ENCODE assay signal across 22 cellular contexts in genomic region chr7:122691569-122692235, GRCh38. TPM values are rescaled to one million over a fixed set of nuclear protein-coding genes. Genes with fewer than 3 reads are reported as not detected.
DNase-seq lines count a peak whose midpoint lies in the region; ATAC-seq, FAIRE-seq and TF ChIP-seq lines count a peak whose summit lies in the region.
"Had no signal": no experiment of that assay in that cellular context is flagged by ENCODE, and none has a peak within 500 bp of the region (broad histone marks: within the 10 kb centered on the region; RNA-seq: fewer than 3 reads in every experiment).

No MANE protein-coding gene starts in this region.

- H3K9ac ChIP-seq in H1 (replicated peaks in 1 of 4; ENCODE audit: extremely low read depth in 1 of 4, low read depth in 3 of 4, low read length in 3 of 4): no peak overlapping the region

- no peak for TF ChIP-seq CTCF in heart right ventricle (IDR thresholded peaks at IDR 0.05)
- no peak for TF ChIP-seq CTCF in H1 (IDR thresholded peaks at IDR 0.05; ENCODE audit: control extremely low read depth in 1 of 3, insufficient read depth in 1 of 3, low read depth in 1 of 3, low read length in 3 of 3)
- no peak for TF ChIP-seq CTCF in mucosa of descending colon (IDR thresholded peaks at IDR 0.05)

- H2BK20ac ChIP-seq in H1 (ENCODE audit: low read length): 0 out of 2 replicates have a peak overlapping the region, but pooled peaks have one; percentile 29

- no peaks in the 10 kb centered on the region for H3K79me1 ChIP-seq in H1 (ENCODE audit: low read depth, low read length)

- POLR2A ChIA-PET in H1 (lab: Charles Lee; ENCODE audit: partially characterized antibody): no interaction called here

- 92 to 93% methylated on average over 14 of the region's 14 CpGs for WGBS in heart right ventricle, 2 donors
- WGBS in H1 (ENCODE audit: extremely low coverage in 1 of 2, insufficient coverage in 1 of 2, insufficient read length in 1 of 2, insufficient replicate concordance in 2 of 2, low coverage in 1 of 2, low lambda C conversion rate in 2 of 2, missing lambda C conversion rate in 1 of 2), 2 experiments: 91% methylated on average over 14 of the region's 14 CpGs; no CpG with 5 or more reads in 1 of the 2 experiments

- H2BK5ac ChIP-seq in H1 (ENCODE audit: low read depth, low read length): no peak overlapping the region

- intact Hi-C loops in left ventricle myocardium superior (cut with micrococcal nuclease): no loop called here
- intact Hi-C loops in heart right ventricle (cut with DNase I): loop anchor here in 1 of 10 donors (10.0 kb wide), 1 partner anchor 193 kb away; the partner anchor contains the start of gene CADPS2
- intact Hi-C loops in mucosa of descending colon (cut with DNase I, micrococcal nuclease): no loop called here

- ATAC-seq in left ventricle myocardium superior: peak; percentile 49
- no peak for ATAC-seq in heart right ventricle
- no peak for ATAC-seq in mucosa of descending colon
- no peak for ATAC-seq in GM21381 (IDR thresholded peaks at IDR 0.05; ENCODE audit: unreplicated experiment)

- H3K9me3 ChIP-seq in heart right ventricle (no peaks in the 10 kb centered on the region), H1 (ENCODE audit: insufficient read depth in 2 of 2, low read depth in 1 of 2, low read length in 1 of 2) (peaks cover 9 to 14% of the 10 kb centered on the region in 2 experiments), mucosa of descending colon (no peaks in the 10 kb centered on the region)
- H3K9me3 ChIP-seq: BE2C had no signal

- no peak overlapping the region for H3K56ac ChIP-seq in H1 (replicated peaks; ENCODE audit: insufficient read length, low read depth, low read length)

- no peak overlapping the region; the same call in 1 of the 2 replicates for H2BK15ac ChIP-seq in H1 (ENCODE audit: low read length)

- H3K4me1 ChIP-seq in heart right ventricle (no peaks in the 10 kb centered on the region), H1 (replicated peaks in 1 of 4; ENCODE audit: control insufficient read depth in 3 of 4, insufficient read depth in 4 of 4, low read length in 3 of 4) (peaks cover 0 to 13% (median 8%) of the 10 kb centered on the region in 4 experiments; a peak in 6 of 7 replicates), mucosa of descending colon (ENCODE audit: low read depth) (no peaks in the 10 kb centered on the region)
- H3K4me1 ChIP-seq: BE2C had no signal

- H3K27ac ChIP-seq in heart right ventricle (no peak overlapping the region), H1 (ENCODE audit: low read depth, low read length) (no peak overlapping the region)

- no peak overlapping the region for H2BK120ac ChIP-seq in H1 (replicated peaks; ENCODE audit: low read depth, low read length)

- H2AK5ac ChIP-seq in H1 (ENCODE audit: low read depth, low read length): no peak overlapping the region

- no peaks in the 10 kb centered on the region for H3K36me3 ChIP-seq in heart right ventricle
- peaks cover 0 to 2% (median 0%) of the 10 kb centered on the region in 4 experiments; a peak in 1 of 8 replicates for H3K36me3 ChIP-seq in H1 (ENCODE audit: control insufficient read depth in 2 of 4, insufficient read depth in 4 of 4, low read length in 3 of 4)
- H3K36me3 ChIP-seq in mucosa of descending colon (ENCODE audit: low read depth): no peaks in the 10 kb centered on the region
- H3K36me3 ChIP-seq: BE2C had no signal

- H3K18ac ChIP-seq in H1 (ENCODE audit: extremely low read depth, low read length): no peak overlapping the region

- no peaks in the 10 kb centered on the region for H3K27me3 ChIP-seq in heart right ventricle
- H3K27me3 ChIP-seq in H1 (replicated peaks in 1 of 4; ENCODE audit: control insufficient read depth in 3 of 4, extremely low read depth in 1 of 4, insufficient read depth in 3 of 4, low read length in 3 of 4): no peaks in the 10 kb centered on the region

- H4K8ac ChIP-seq in H1 (ENCODE audit: extremely low read depth, insufficient read depth, low read length): no peak overlapping the region

- H2BK12ac ChIP-seq in H1 (ENCODE audit: low read depth, low read length): no peak overlapping the region

- H3K23me2 ChIP-seq in H1 (ENCODE audit: low read depth, low read length): no peaks in the 10 kb centered on the region

- TF ChIP-seq EP300 in H1 (IDR thresholded peaks at IDR 0.05; ENCODE audit: borderline replicate concordance in 1 of 2, low read depth in 2 of 2, low read length in 2 of 2): no peak

- no peak overlapping the region for H4K5ac ChIP-seq in H1 (ENCODE audit: insufficient read length, low read depth, low read length)

- H3K4ac ChIP-seq in H1 (replicated peaks; ENCODE audit: insufficient read length, low read depth, low read length): no peak overlapping the region

- no peak overlapping the region for H4K91ac ChIP-seq in H1 (replicated peaks; ENCODE audit: insufficient read length, low read length)

- FAIRE-seq in H1 (lab: Jason Lieb, UNC): no peak
- FAIRE-seq: A204.1, G401.6, GM12891, GM18507 had no signal

- no peak for TF ChIP-seq RAD21 in H1 (IDR thresholded peaks at IDR 0.05 in 1 of 2, conservative IDR thresholded peaks at IDR 0.05 in 1 of 2; ENCODE audit: low read depth in 2 of 2, low read length in 2 of 2)

- H2AFZ ChIP-seq in H1 (ENCODE audit: low read length): no peak overlapping the region

- H3K4me2 ChIP-seq in H1 (ENCODE audit: insufficient read depth in 1 of 2, low read depth in 2 of 2, low read length in 2 of 2): no peak overlapping the region

- H3K23ac ChIP-seq in H1 (ENCODE audit: insufficient read length): no peak overlapping the region

- no peak overlapping the region for H3K14ac ChIP-seq in H1 (ENCODE audit: insufficient read length)

- TF ChIP-seq POLR2A in H1 (IDR thresholded peaks at IDR 0.05; ENCODE audit: control extremely low read depth in 1 of 2, low read depth in 2 of 2, low read length in 2 of 2): no peak

- no peak for DNase-seq in left ventricle myocardium superior
- DNase-seq in heart right ventricle: no peak
- DNase-seq in cerebellar cortex (ENCODE audit: low spot score): peak; percentile 79
- DNase-seq in H1 (ENCODE audit: low read depth in 1 of 2, low spot score in 2 of 2): no peak
- DNase-seq in mucosa of descending colon: no peak
- DNase-seq in midbrain (lab: John Stamatoyannopoulos, UW): no peak
- DNase-seq: ACHN; BE2C; CD4-positive, CD25-positive, alpha-beta regulatory T cell; CD8-positive, alpha-beta memory T cell; COR-L47; DMS 273 treated with DMSO at 0.1 percent for 48 hours; DMS53; DND-41; EL; GOT3; H9 had no signal

- CTCF ChIA-PET in H1 (lab: Charles Lee; ENCODE audit: partially characterized antibody): no interaction called here

- H3K79me2 ChIP-seq in H1 (ENCODE audit: control insufficient read depth in 1 of 2, insufficient read depth in 2 of 2, low read length in 2 of 2): no peaks in the 10 kb centered on the region

- H4K20me1 ChIP-seq in H1 (replicated peaks in 1 of 2; ENCODE audit: control insufficient read depth in 1 of 2, insufficient read depth in 2 of 2, low read length in 2 of 2): no peaks in the 10 kb centered on the region

- H3K4me3 ChIP-seq in heart right ventricle (no peak overlapping the region), H1 (ENCODE audit: extremely low read depth in 1 of 4, insufficient read depth in 2 of 4, low read depth in 3 of 4, low read length in 4 of 4) (no peak overlapping the region), mucosa of descending colon (no peak overlapping the region)

TF ChIP-seq in H1, 55 proteins besides CTCF, POLR2A, EP300 and RAD21:
- no peak for TF ChIP-seq EGR1 (IDR thresholded peaks at IDR 0.05; ENCODE audit: borderline replicate concordance, low read depth, low read length)
- TF ChIP-seq KDM1A (IDR thresholded peaks at IDR 0.05; ENCODE audit: borderline replicate concordance, low read length): no peak
- no peak for TF ChIP-seq TAF1 (IDR thresholded peaks at IDR 0.05; ENCODE audit: low read depth, low read length)
- no peak for TF ChIP-seq ZNF274 (IDR thresholded peaks at IDR 0.05; ENCODE audit: borderline replicate concordance, extremely low read depth, low read length)
- no peak for TF ChIP-seq TEAD4 (IDR thresholded peaks at IDR 0.05; ENCODE audit: low read depth, low read length)
- TF ChIP-seq CHD1 (IDR thresholded peaks at IDR 0.05; ENCODE audit: low read depth, low read length): no peak
- no peak for TF ChIP-seq CBX8 (IDR thresholded peaks at IDR 0.05; ENCODE audit: borderline replicate concordance, low read depth, low read length)
- no peak for TF ChIP-seq MAX (IDR thresholded peaks at IDR 0.05)

RNA-seq across cellular contexts. Expression of gene RNF133, which starts 7.2 kb away (rescaled TPM):
- 0.47 TPM for total RNA-seq in left ventricle myocardium superior
- under 1 TPM in 5 of 10 donors, not detected in 5; 0.20 to 0.33 (median 0.21) TPM for total RNA-seq in heart right ventricle
- not detected for polyA plus RNA-seq in heart right ventricle
- 0.39 TPM in 1 of 2 replicates, not detected in the other for total RNA-seq in H1 (2021; fragmentation: NEBNext Ultra II Directional; extraction: Animal tissue kit (Norgen Biotek cat#: 25700))
- polyA plus RNA-seq in H1 (2011; rRNA removed): 0.09 TPM in 1 of 2 replicates, not detected in the other
- not detected for polyA plus RNA-seq in H1 (2011; cell fraction: cytosol; rRNA removed)
- not detected for polyA plus RNA-seq in H1 (2011; cell fraction: nucleus; rRNA removed)
- not detected in 4 replicates for polyA plus RNA-seq in H1 (2012, experiment 1 of 2)
- polyA plus RNA-seq in H1 (2012, experiment 2 of 2): not detected
- polyA plus RNA-seq in H1 (2013, experiment 1 of 2): 0.06 TPM
- polyA plus RNA-seq in H1 (2013, experiment 2 of 2): not detected
- 1.9 and 2.3 TPM in 2 replicates for polyA minus RNA-seq in H1 (2011; rRNA and poly(A)+ RNA removed)
- not detected for polyA minus RNA-seq in H1 (2011; cell fraction: cytosol; rRNA and poly(A)+ RNA removed)
- polyA minus RNA-seq in H1 (2011; cell fraction: nucleus; rRNA and poly(A)+ RNA removed): 6.8 TPM
- total RNA-seq in mucosa of descending colon: 1 to 10 TPM in 1 of 3 donors, under 1 TPM in 2; 0.41 to 1.1 (median 0.46) TPM
- total RNA-seq: CD4-positive, CD25-positive, alpha-beta regulatory T cell; CD8-positive, alpha-beta memory T cell had no signal
- polyA plus RNA-seq: CD4-positive, CD25-positive, alpha-beta regulatory T cell; CD8-positive, alpha-beta memory T cell had no signal

RNA-seq across cellular contexts. Expression of gene RNF148, which starts 11.0 kb away (rescaled TPM):
- total RNA-seq in left ventricle myocardium superior (0.22 TPM), heart right ventricle (under 1 TPM in 6 of 10 donors, not detected in 4; 0.32 to 0.49 (median 0.36) TPM), mucosa of descending colon (1 to 10 TPM in 2 of 3 donors, under 1 TPM in 1; 0.54 to 1.6 (median 1.5) TPM)
- polyA plus RNA-seq in heart right ventricle (under 1 TPM in 1 of 2 donors, not detected in 1; 0.03 TPM), H1 (2011; rRNA removed) (0.11 and 0.27 TPM in 2 replicates)
- 0.45 TPM in 1 of 2 replicates, not detected in the other for total RNA-seq in H1 (2021; fragmentation: NEBNext Ultra II Directional; extraction: Animal tissue kit (Norgen Biotek cat#: 25700))
- polyA plus RNA-seq in H1 (2011; cell fraction: cytosol; rRNA removed): 0.14 TPM
- 0.30 TPM for polyA plus RNA-seq in H1 (2011; cell fraction: nucleus; rRNA removed)
- polyA plus RNA-seq in H1 (2012, experiment 1 of 2): 0.13 to 0.36 TPM (median 0.19 TPM) in 3 of 4 replicates, not detected in the other
- polyA plus RNA-seq in H1 (2012, experiment 2 of 2): not detected
- 0.10 TPM for polyA plus RNA-seq in H1 (2013, experiment 1 of 2)
- 0.13 TPM for polyA plus RNA-seq in H1 (2013, experiment 2 of 2)
- polyA minus RNA-seq in H1 (2011; rRNA and poly(A)+ RNA removed): 3.2 and 8.9 TPM in 2 replicates
- polyA minus RNA-seq in H1 (2011; cell fraction: cytosol; rRNA and poly(A)+ RNA removed): not detected
- polyA minus RNA-seq in H1 (2011; cell fraction: nucleus; rRNA and poly(A)+ RNA removed): 16.9 TPM
- total RNA-seq: CD4-positive, CD25-positive, alpha-beta regulatory T cell; CD8-positive, alpha-beta memory T cell had no signal
- polyA plus RNA-seq: CD4-positive, CD25-positive, alpha-beta regulatory T cell; CD8-positive, alpha-beta memory T cell had no signal
